9 cellular contexts compared by ENCODE assay signal in genomic region chr15:40291088-40291574, GRCh38. TPM values are rescaled to one million over a fixed set of nuclear protein-coding genes. Genes with fewer than 3 reads are reported as not detected.
A peak's percentile ranks its signal among the peaks of the same experiment; 100 is the strongest.
DNase-seq lines count a peak whose midpoint lies in the region; ATAC-seq and TF ChIP-seq lines count a peak whose summit lies in the region.
"Had no signal": no experiment of that assay in that cellular context is flagged by ENCODE, and none has a peak within 500 bp of the region (broad histone marks: within the 10 kb centered on the region; RNA-seq: fewer than 3 reads in every experiment).

No MANE protein-coding gene starts in this region.

- peaks cover 0 to 20% of the 10 kb centered on the region in 2 experiments; a peak in 1 of 4 replicates for H3K4me1 ChIP-seq in SK-N-SH (ENCODE audit: control insufficient read depth in 1 of 2, insufficient read depth in 2 of 2, low read depth in 1 of 2, low read length in 1 of 2)
- H3K4me1 ChIP-seq in sigmoid colon, result peaks cover 0 to 27% (median 21%) of the 10 kb centered on the region in 4 donors

- H3K27ac ChIP-seq in SK-N-SH (ENCODE audit: low read depth in 2 of 2, low read length in 1 of 2) (no peak overlapping the region), sigmoid colon (peak overlapping the region in 2 of 4 donors; percentile 19 to 24)

- CTCF ChIA-PET in SK-N-SH (lab: Yijun Ruan, JAX), result interaction anchor here (0.9 to 66.3 kb wide), 9 partner anchors 8 to 246 kb away, joined by 3 to 2194 read pairs (median 8); partner anchors contain the start of genes ANKRD63, CCDC9B, DISP2 and INAFM2

- no peak for ATAC-seq in HG02970 (IDR thresholded peaks at IDR 0.05; ENCODE audit: low FRiP score, unreplicated experiment)
- no peak for ATAC-seq in stimulated activated effector memory CD8-positive, alpha-beta T cell treated with anti-CD3 and anti-CD28 coated beads, Interleukin-12 subunit alpha, Interleukin-12 subunit beta, amount 100 ng/mL, for 72 hours

- H4K20me1 ChIP-seq in SK-N-SH (ENCODE audit: insufficient read depth), result no peaks in the 10 kb centered on the region

- H3K9ac ChIP-seq in SK-N-SH, result no peak overlapping the region

- no peak for TF ChIP-seq POLR2A in sigmoid colon (IDR thresholded peaks at IDR 0.05)

- TF ChIP-seq CTCF in HFF-Myc (IDR thresholded peaks at IDR 0.05; ENCODE audit: low read depth, low read length, missing control alignments), result no peak
- TF ChIP-seq CTCF in SK-N-SH (IDR thresholded peaks at IDR 0.05), result no peak
- no peak for TF ChIP-seq CTCF in sigmoid colon (IDR thresholded peaks at IDR 0.05)

- no peak overlapping the region for H3K4me3 Mint-ChIP-seq in stimulated activated effector memory CD8-positive, alpha-beta T cell treated with anti-CD3 and anti-CD28 coated beads, Interleukin-12 subunit alpha, Interleukin-12 subunit beta, amount 100 ng/mL, for 72 hours

- no peaks in the 10 kb centered on the region for H3F3A ChIP-seq in SK-N-SH (replicated peaks; ENCODE audit: insufficient read depth)

- no peaks in the 10 kb centered on the region for H3K9me2 ChIP-seq in SK-N-SH

- peak overlapping the region; percentile 62; the same call in 1 of the 2 replicates for H3K4me2 ChIP-seq in SK-N-SH

- no peak for DNase-seq in HFF-Myc (ENCODE audit: extremely low read depth, low read depth)
- peak; percentile 81 for DNase-seq in SK-N-SH
- DNase-seq in head of caudate nucleus, result peak in 37 of 42 donors; percentile 36 to 83 (median 65)
- DNase-seq in sigmoid colon, result peak; percentile 77
- DNase-seq in stimulated activated CD8-positive, alpha-beta memory T cell treated with anti-CD3 and anti-CD28 coated beads, Interleukin-4, amount 100 ng/mL, for 48 hours, result no peak
- no peak for DNase-seq in stimulated activated effector memory CD8-positive, alpha-beta T cell treated with anti-CD3 and anti-CD28 coated beads, Interleukin-12 subunit alpha, Interleukin-12 subunit beta, amount 100 ng/mL, for 72 hours (ENCODE audit: low spot score in 2 of 2)
- DNase-seq in T-helper 2 cell, result no peak

- H3K9me3 ChIP-seq in SK-N-SH (no peaks in the 10 kb centered on the region), sigmoid colon (no peaks in the 10 kb centered on the region)

- H3K27me3 ChIP-seq in SK-N-SH (ENCODE audit: insufficient read depth), result peaks cover 5% of the 10 kb centered on the region; the same call in 1 of the 2 replicates
- peaks cover 0 to 2% (median 0%) of the 10 kb centered on the region in 3 donors for H3K27me3 ChIP-seq in sigmoid colon

- intact Hi-C loops in head of caudate nucleus (cut with DNase I) (no loop called here), sigmoid colon (cut with DNase I) (no loop called here)

- no peaks in the 10 kb centered on the region for H3K79me2 ChIP-seq in SK-N-SH (ENCODE audit: insufficient read depth)

- POLR2A ChIA-PET in SK-N-SH (lab: Yijun Ruan, JAX), result interaction anchor here (0.6 to 1.1 kb wide), 3 partner anchors 10 to 118 kb away, joined by 3 to 6 read pairs (median 3); partner anchors contain the start of gene CCDC9B

- TF ChIP-seq RAD21 in SK-N-SH (IDR thresholded peaks at IDR 0.05; ENCODE audit: low read length), result no peak

- H3K9me3 Mint-ChIP-seq in stimulated activated effector memory CD8-positive, alpha-beta T cell treated with anti-CD3 and anti-CD28 coated beads, Interleukin-12 subunit alpha, Interleukin-12 subunit beta, amount 100 ng/mL, for 72 hours, result no peaks in the 10 kb centered on the region

- no peak overlapping the region for H3K27ac Mint-ChIP-seq in stimulated activated effector memory CD8-positive, alpha-beta T cell treated with anti-CD3 and anti-CD28 coated beads, Interleukin-12 subunit alpha, Interleukin-12 subunit beta, amount 100 ng/mL, for 72 hours

- peaks cover 25% of the 10 kb centered on the region for H3K36me3 Mint-ChIP-seq in stimulated activated effector memory CD8-positive, alpha-beta T cell treated with anti-CD3 and anti-CD28 coated beads, Interleukin-12 subunit alpha, Interleukin-12 subunit beta, amount 100 ng/mL, for 72 hours

- WGBS in SK-N-SH (ENCODE audit: low lambda C conversion rate), result 26% methylated on average over 11 of the region's 55 CpGs
- 14 to 55% methylated on average over 55 of the region's 55 CpGs for WGBS in sigmoid colon, 2 donors

- TF ChIP-seq EP300 in SK-N-SH (IDR thresholded peaks at IDR 0.05; ENCODE audit: borderline replicate concordance in 1 of 2, low read depth in 1 of 2, low read length in 1 of 2) (no peak), sigmoid colon (IDR thresholded peaks at IDR 0.05) (no peak)

- H2AFZ ChIP-seq in SK-N-SH (ENCODE audit: low read depth), result no peak overlapping the region

- no peaks in the 10 kb centered on the region for H3K4me1 Mint-ChIP-seq in stimulated activated effector memory CD8-positive, alpha-beta T cell treated with anti-CD3 and anti-CD28 coated beads, Interleukin-12 subunit alpha, Interleukin-12 subunit beta, amount 100 ng/mL, for 72 hours

- H3K36me3 ChIP-seq in SK-N-SH (replicated peaks in 1 of 2; ENCODE audit: control insufficient read depth in 1 of 2, insufficient read depth in 2 of 2, low read length in 1 of 2) (no peaks in the 10 kb centered on the region), sigmoid colon (no peaks in the 10 kb centered on the region)

- H3K4me3 ChIP-seq in HFF-Myc (replicated peaks; ENCODE audit: low read depth, low read length), result peak overlapping the region; percentile 34
- peak overlapping the region in 1 of 2 experiments; percentile 28; a peak in 1 of 4 replicates for H3K4me3 ChIP-seq in SK-N-SH (ENCODE audit: low read depth in 2 of 2, low read length in 1 of 2)
- peak overlapping the region in 3 of 4 donors; percentile 37 to 46 (median 40) for H3K4me3 ChIP-seq in sigmoid colon

TF ChIP-seq in SK-N-SH, 30 proteins besides CTCF, POLR2A, EP300 and RAD21:
- TF ChIP-seq POLR2AphosphoS5 (IDR thresholded peaks at IDR 0.05; ENCODE audit: low read depth, low read length) (no peak), MAX (IDR thresholded peaks at IDR 0.05; ENCODE audit: low read depth) (peak; percentile 47), CHD2 (IDR thresholded peaks at IDR 0.05; ENCODE audit: low read length, partially characterized antibody) (peak; percentile 29), GATA2 (CRISPR knock-in tag; IDR thresholded peaks at IDR 0.05) (no peak)

RNA-seq across cellular contexts. Expression of gene ANKRD63, which starts 8.3 kb away (rescaled TPM):
- polyA plus RNA-seq in SK-N-SH (2012; rRNA removed) (not detected in 2 replicates), sigmoid colon (not detected)
- polyA plus RNA-seq in SK-N-SH (2012; cell fraction: cytosol; rRNA removed), result not detected in 2 replicates
- polyA plus RNA-seq in SK-N-SH (2012; cell fraction: nucleus; rRNA removed), result not detected in 2 replicates
- total RNA-seq in sigmoid colon, result 1 to 10 TPM in 1 of 4 donors, not detected in 3; 1.6 TPM

RNA-seq across cellular contexts. Expression of gene PLCB2, which starts 16.6 kb away (rescaled TPM):
- 0.15 TPM in 2 replicates for polyA plus RNA-seq in SK-N-SH (2012; rRNA removed)
- 0.10 and 0.12 TPM in 2 replicates for polyA plus RNA-seq in SK-N-SH (2012; cell fraction: cytosol; rRNA removed)
- polyA plus RNA-seq in SK-N-SH (2012; cell fraction: nucleus; rRNA removed), result 0.44 and 0.59 TPM in 2 replicates
- 10 to 100 TPM in 2 of 4 donors, 1 to 10 TPM in 2; 5.4 to 12.5 (median 9.4) TPM for total RNA-seq in sigmoid colon
- 10 to 100 TPM in 1 of 3 donors, 1 to 10 TPM in 2; 2.4 to 27.5 (median 2.8) TPM for polyA plus RNA-seq in sigmoid colon
- total RNA-seq: renal cortical epithelial cell had no signal

RNA-seq across cellular contexts. Expression of gene INAFM2, which starts 32.4 kb away (rescaled TPM):
- polyA plus RNA-seq in SK-N-SH (2012; rRNA removed) (7.8 and 9.8 TPM in 2 replicates), sigmoid colon (10 to 100 TPM in 1 of 3 donors, 1 to 10 TPM in 2; 6.6 to 13.4 (median 9.0) TPM)
- polyA plus RNA-seq in SK-N-SH (2012; cell fraction: cytosol; rRNA removed), result 10.2 and 10.7 TPM in 2 replicates
- 8.0 and 11.1 TPM in 2 replicates for polyA plus RNA-seq in SK-N-SH (2012; cell fraction: nucleus; rRNA removed)
- 10 to 100 TPM; 41.0 to 63.1 (median 51.8) TPM for total RNA-seq in sigmoid colon

RNA-seq across cellular contexts. Expression of gene CCDC9B, which starts 49.6 kb away (rescaled TPM):
- polyA plus RNA-seq in SK-N-SH (2012; rRNA removed) (13.7 and 14.2 TPM in 2 replicates), sigmoid colon (10 to 100 TPM in 1 of 3 donors, 1 to 10 TPM in 2; 5.1 to 33.4 (median 7.8) TPM)
- 10.4 and 12.0 TPM in 2 replicates for polyA plus RNA-seq in SK-N-SH (2012; cell fraction: cytosol; rRNA removed)
- 82.8 and 92.4 TPM in 2 replicates for polyA plus RNA-seq in SK-N-SH (2012; cell fraction: nucleus; rRNA removed)
- 10 to 100 TPM; 43.9 to 97.2 (median 65.3) TPM for total RNA-seq in sigmoid colon

RNA-seq across cellular contexts. Expression of gene PAK6, which starts 52.3 kb away (rescaled TPM):
- 0.07 and 0.16 TPM in 2 replicates for polyA plus RNA-seq in SK-N-SH (2012; rRNA removed)
- 0.06 and 0.07 TPM in 2 replicates for polyA plus RNA-seq in SK-N-SH (2012; cell fraction: cytosol; rRNA removed)
- 0.11 and 0.12 TPM in 2 replicates for polyA plus RNA-seq in SK-N-SH (2012; cell fraction: nucleus; rRNA removed)
- 1 to 10 TPM in 3 of 4 donors, under 1 TPM in 1; 0.33 to 3.0 (median 1.2) TPM for total RNA-seq in sigmoid colon
- 1 to 10 TPM; 1.2 to 2.8 (median 1.6) TPM for polyA plus RNA-seq in sigmoid colon

Comparison
In these comparisons a context has a peak if more than half of its experiments do, and no peak if none do; other contexts are left out.
1. DNase-seq: peak in SK-N-SH (single experiment), head of caudate nucleus (37 of 42) and sigmoid colon (single experiment); none in HFF-Myc (single experiment), stimulated activated CD8-positive, alpha-beta memory T cell treated with anti-CD3 and anti-CD28 coated beads, Interleukin-4, amount 100 ng/mL, for 48 hours (single experiment), stimulated activated effector memory CD8-positive, alpha-beta T cell treated with anti-CD3 and anti-CD28 coated beads, Interleukin-12 subunit alpha, Interleukin-12 subunit beta, amount 100 ng/mL, for 72 hours (0 of 2) and T-helper 2 cell (0 of 5).